ENCODE assay signal across 9 cellular contexts in the genomic region with DNA sequence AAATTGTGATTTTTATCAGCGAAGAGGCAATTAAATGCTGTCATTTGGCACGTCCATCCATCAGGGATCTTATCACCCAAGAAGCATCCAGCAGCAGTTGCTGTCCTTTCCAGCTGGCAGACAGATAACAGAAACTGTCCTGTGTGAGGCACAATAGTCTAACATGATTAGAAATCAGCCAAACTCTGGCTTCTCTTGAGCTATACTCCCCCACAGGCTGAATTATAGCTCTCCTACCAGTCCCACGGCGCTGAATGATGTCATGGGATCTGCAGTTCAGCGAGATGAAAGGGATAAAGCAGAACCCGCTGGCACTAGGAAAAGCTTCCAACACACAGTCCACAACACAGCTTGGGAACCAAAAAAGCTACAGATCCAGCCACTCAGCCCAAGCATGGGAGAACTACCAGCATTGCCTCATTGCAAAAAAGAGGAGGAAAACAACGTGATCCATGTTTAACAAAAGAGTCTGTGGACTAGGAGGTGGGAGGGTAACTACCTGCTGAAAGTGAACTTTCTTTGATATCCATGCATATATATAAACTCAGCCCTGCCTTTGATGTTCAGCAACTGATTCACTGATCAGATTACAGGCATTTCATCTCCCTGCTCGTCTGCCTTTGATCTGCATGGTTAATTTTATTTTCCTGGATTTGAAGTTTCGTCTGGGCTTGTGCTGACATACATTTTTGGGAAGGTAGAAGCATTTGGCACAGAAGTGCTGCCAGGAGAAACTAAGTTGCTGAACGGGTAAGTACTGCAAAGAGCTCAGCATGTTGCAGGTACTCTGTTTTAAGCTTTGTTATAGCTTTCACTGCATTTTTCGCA. TPM values are rescaled to one million over a fixed set of nuclear protein-coding genes. Genes with fewer than 3 reads are reported as not detected.
A peak's percentile ranks its signal among the peaks of the same experiment; 100 is the strongest.
DNase-seq lines count a peak whose midpoint lies in the region; ATAC-seq, FAIRE-seq and TF ChIP-seq lines count a peak whose summit lies in the region.
"Had no signal": no experiment of that assay in that cellular context is flagged by ENCODE, and none has a peak within 500 bp of the region (broad histone marks: within the 10 kb centered on the region; RNA-seq: fewer than 3 reads in every experiment).

A gene with protein sequence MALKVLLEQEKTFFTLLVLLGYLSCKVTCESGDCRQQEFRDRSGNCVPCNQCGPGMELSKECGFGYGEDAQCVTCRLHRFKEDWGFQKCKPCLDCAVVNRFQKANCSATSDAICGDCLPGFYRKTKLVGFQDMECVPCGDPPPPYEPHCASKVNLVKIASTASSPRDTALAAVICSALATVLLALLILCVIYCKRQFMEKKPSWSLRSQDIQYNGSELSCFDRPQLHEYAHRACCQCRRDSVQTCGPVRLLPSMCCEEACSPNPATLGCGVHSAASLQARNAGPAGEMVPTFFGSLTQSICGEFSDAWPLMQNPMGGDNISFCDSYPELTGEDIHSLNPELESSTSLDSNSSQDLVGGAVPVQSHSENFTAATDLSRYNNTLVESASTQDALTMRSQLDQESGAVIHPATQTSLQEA (plus strand): TSS at position 314 of the 828 bp plus-strand sequence. CDS start 19,772 bp downstream, outside the sequence.

- peak within 1 kb of the TSS; percentile 37; the same call in 1 of the 2 replicates for H3K4me2 ChIP-seq in K562 (ENCODE audit: insufficient read depth, low read length)
- H3K4me2 ChIP-seq: BLaER1 had no signal

- no peak for TF ChIP-seq RAD21 in K562 (CRISPR knock-in tag; conservative IDR thresholded peaks at IDR 0.05 in 1 of 2, IDR thresholded peaks at IDR 0.05 in 1 of 2)

- TF ChIP-seq POLR2A in K562 (conservative IDR thresholded peaks at IDR 0.05) (no peak), uterus (IDR thresholded peaks at IDR 0.05) (no peak)

- BruUV-seq in K562 (replicated peaks; lab: Mats Ljungman, UMichigan) = no TSS peak

- 0% methylated on average over 11 of the region's 11 CpGs for WGBS in K562 (ENCODE audit: insufficient coverage, low coverage, missing lambda C conversion rate)

- peaks cover 0 to 9% of the 10 kb centered on the region in 2 experiments; a peak in 3 of 5 replicates for H3K4me1 ChIP-seq in K562 (replicated peaks in 1 of 2; ENCODE audit: control insufficient read depth in 2 of 2, insufficient read depth in 2 of 2, low read length in 2 of 2)
- H3K4me1 ChIP-seq in uterus = no peaks in the 10 kb centered on the region
- H3K4me1 ChIP-seq: BLaER1 had no signal

- CTCF ChIA-PET in K562 (lab: Yijun Ruan, JAX; ENCODE audit: low intra/inter-chr PET ratio) = no interaction called here

- no peak for FAIRE-seq in K562 (lab: Jason Lieb, UNC)

- H3K9me3 ChIP-seq in K562 (replicated peaks; ENCODE audit: control insufficient read depth, insufficient read depth, low read depth, low read length) (no peaks in the 10 kb centered on the region), uterus (no peaks in the 10 kb centered on the region)
- H3K9me3 ChIP-seq: BLaER1 had no signal

- H3K4me3 ChIP-seq in K562 = no peak within 1 kb of the TSS
- H3K4me3 ChIP-seq in uterus = no peak within 1 kb of the TSS
- H3K4me3 ChIP-seq: BLaER1 had no signal

- no peaks in the 10 kb centered on the region for H4K20me1 ChIP-seq in K562 (replicated peaks; ENCODE audit: control insufficient read depth, insufficient read depth, low read length)
- H4K20me1 ChIP-seq: BLaER1 had no signal

- DNase-seq in NCI-H2171 treated with DMSO at 0.1 percent for 48 hours (lab: John Stamatoyannopoulos, UW) = peak; percentile 21
- no peak for DNase-seq in NCI-H2171 (lab: John Stamatoyannopoulos, UW)
- DNase-seq in K562 (ENCODE audit: extremely low read depth in 1 of 4, low spot score in 3 of 4) = peak in 3 of 4 experiments; percentile 4 to 45 (median 17)
- DNase-seq in left kidney (ENCODE audit: low read depth, low spot score) = peak; percentile 97
- peak; percentile 62 to 78 for DNase-seq in uterus
- DNase-seq in COLO668 (lab: John Stamatoyannopoulos, UW; ENCODE audit: unreplicated experiment) = no peak
- DNase-seq in HPDE6-E6E7 (ENCODE audit: extremely low spot score) = no peak

- H3K36me3 ChIP-seq in K562 (ENCODE audit: control insufficient read depth, insufficient read depth, low read length) = no peaks in the 10 kb centered on the region
- no peaks in the 10 kb centered on the region for H3K36me3 ChIP-seq in uterus
- H3K36me3 ChIP-seq: BLaER1 had no signal

- no peak within 1 kb of the TSS for H2AFZ ChIP-seq in K562 (ENCODE audit: low read depth, low read length)

- POLR2A ChIA-PET in K562 (lab: Yijun Ruan, JAX) = interaction anchor here (0.6 to 1.2 kb wide), 2 partner anchors 8 to 67 kb away, joined by 3 to 5 read pairs; no protein-coding TSS in a partner anchor

- H3K27me3 ChIP-seq in K562 (ENCODE audit: control insufficient read depth in 2 of 2, insufficient read depth in 2 of 2, low read length in 2 of 2) (peaks cover 0 to 3% of the 10 kb centered on the region in 2 experiments; a peak in 1 of 5 replicates), uterus (no peaks in the 10 kb centered on the region)
- H3K27me3 ChIP-seq: BLaER1 had no signal

- TF ChIP-seq EP300 in K562 (IDR thresholded peaks at IDR 0.05; ENCODE audit: low read length) = peak; percentile 81

- no peaks in the 10 kb centered on the region for H3K9me1 ChIP-seq in K562 (ENCODE audit: control insufficient read depth, insufficient read depth, low read length)

- intact Hi-C loops in K562 (cut with micrococcal nuclease) = no loop called here
- intact Hi-C loops in uterus (cut with DNase I; ENCODE audit: low total_unique reads) = no loop called here

- no peak for TF ChIP-seq CTCF in K562 (IDR thresholded peaks at IDR 0.05 in 2 of 3, conservative IDR thresholded peaks at IDR 0.05 in 1 of 3; ENCODE audit: insufficient read depth in 2 of 3, low read depth in 1 of 3, low read length in 3 of 3)
- TF ChIP-seq CTCF in uterus (IDR thresholded peaks at IDR 0.05) = no peak

- H3K27ac ChIP-seq in K562 (ENCODE audit: extremely low read depth, low read depth, low read length) = no peak within 1 kb of the TSS
- H3K27ac ChIP-seq in uterus = peak within 1 kb of the TSS in 1 of 2 donors; percentile 28
- H3K27ac ChIP-seq: BLaER1 had no signal

- ATAC-seq in K562 (peak; percentile 64), HG03159 (IDR thresholded peaks at IDR 0.05; ENCODE audit: unreplicated experiment) (no peak)

- H3K79me2 ChIP-seq in K562 (ENCODE audit: control insufficient read depth, insufficient read depth, low read length) = no peaks in the 10 kb centered on the region

- H3K9ac ChIP-seq in K562 (ENCODE audit: insufficient read depth in 1 of 2, low read depth in 2 of 2, low read length in 2 of 2) = no peak within 1 kb of the TSS
- H3K9ac ChIP-seq: BLaER1 had no signal

- in situ Hi-C loops in K562 (cut with MboI) = no loop called here

TF ChIP-seq in K562, 482 proteins besides CTCF, POLR2A, EP300 and RAD21 (continues in another document):
- TF ChIP-seq JUN (IDR thresholded peaks at IDR 0.05; ENCODE audit: borderline replicate concordance, low read depth, low read length) (0 out of 2 replicates have a peak, but pooled peaks have one; percentile 39), JUN (CRISPR knock-in tag; IDR thresholded peaks at IDR 0.05; ENCODE audit: borderline replicate concordance) (no peak), ZNF354B (CRISPR knock-in tag; IDR thresholded peaks at IDR 0.05) (no peak), CCAR2 (IDR thresholded peaks at IDR 0.05; ENCODE audit: low read depth, low read length) (no peak)

RNA-seq across cellular contexts. Expression of the gene that starts here (rescaled TPM):
- not detected in 2 replicates for total RNA-seq in K562 (2011; cell fraction: chromatin; rRNA removed; ENCODE audit: low replicate concordance)
- total RNA-seq in K562 (2011; cell fraction: nucleolus; rRNA removed) = not detected in 2 replicates
- total RNA-seq in K562 (2011; cell fraction: nucleoplasm; rRNA removed) = not detected in 2 replicates
- total RNA-seq in K562 (2014; rRNA removed) = not detected in 2 replicates
- total RNA-seq in K562 (2014; rRNA removed; fragmentation: Illumina TruSeq; extraction: Trizol) = not detected in 2 replicates
- total RNA-seq in K562 (2015; rRNA removed; fragmentation: Illumina TruSeq; extraction: Trizol) = not detected in 2 replicates
- 0.04 and 0.07 TPM in 2 replicates for total RNA-seq in K562 (2021)
- polyA plus RNA-seq in K562 (2011; rRNA removed) = not detected in 2 replicates
- polyA plus RNA-seq in K562 (2011; cell fraction: cytosol; rRNA removed) = 0.03 TPM in 1 of 2 replicates, not detected in the other
- 0.04 TPM in 1 of 2 replicates, not detected in the other for polyA plus RNA-seq in K562 (2011; cell fraction: nucleus; rRNA removed)
- not detected in 2 replicates for polyA plus RNA-seq in K562 (2012)
- polyA plus RNA-seq in K562 (2014; fragmentation: Illumina TruSeq; extraction: Trizol) = not detected in 2 replicates
- polyA plus RNA-seq in K562 (2014; fragmentation: Nextera tagmentation; extraction: Ambion mirVana) = not detected
- 0.01 TPM in 1 of 2 replicates, not detected in the other for polyA plus RNA-seq in K562 (2014; rRNA removed)
- not detected in 2 replicates for polyA minus RNA-seq in K562 (2011; rRNA and poly(A)+ RNA removed)
- 0.27 TPM in 1 of 2 replicates, not detected in the other for polyA minus RNA-seq in K562 (2011; cell fraction: cytosol; rRNA and poly(A)+ RNA removed)
- not detected in 2 replicates for polyA minus RNA-seq in K562 (2011; cell fraction: nucleus; rRNA and poly(A)+ RNA removed)
- total RNA-seq in uterus = 10 to 100 TPM in 1 of 4 donors, 1 to 10 TPM in 3; 2.0 to 74.2 (median 4.2) TPM

Comparison
In these comparisons a context has a peak if more than half of its experiments do, and no peak if none do; other contexts are left out.
1. DNase-seq: peak in NCI-H2171 treated with DMSO at 0.1 percent for 48 hours (single experiment), left kidney (single experiment) and uterus (2 of 2); none in NCI-H2171 (single experiment), COLO668 (single experiment) and HPDE6-E6E7 (single experiment).
2. Peak in DNase-seq, ATAC-seq and H3K4me2 ChIP-seq in K562; RNA of the gene not detected or under 1 TPM.